17 cellular contexts compared by ENCODE assay signal in genomic region chr20:20731000-20731944, GRCh38. TPM values are rescaled to one million over a fixed set of nuclear protein-coding genes. Genes with fewer than 3 reads are reported as not detected.
DNase-seq lines count a peak whose midpoint lies in the region; ATAC-seq and TF ChIP-seq lines count a peak whose summit lies in the region.
"Had no signal": no experiment of that assay in that cellular context is flagged by ENCODE, and none has a peak within 500 bp of the region (broad histone marks: within the 10 kb centered on the region; RNA-seq: fewer than 3 reads in every experiment).

No MANE protein-coding gene starts in this region.

- H2BK12ac ChIP-seq in mesenchymal stem cell (ENCODE audit: low read length in 2 of 2) = no peak overlapping the region

- no peak overlapping the region for H3K9ac ChIP-seq in SK-N-SH
- H3K9ac ChIP-seq in mesenchymal stem cell (ENCODE audit: low read length) = peak overlapping the region; percentile 32

- no peak overlapping the region for H2BK15ac ChIP-seq in mesenchymal stem cell (ENCODE audit: low read depth, poor library complexity, severe bottlenecking)

- H3K23ac ChIP-seq in mesenchymal stem cell (ENCODE audit: low read length in 2 of 2) = no peak overlapping the region

- no peak for TF ChIP-seq EP300 in SK-N-SH (IDR thresholded peaks at IDR 0.05; ENCODE audit: borderline replicate concordance in 1 of 2, low read depth in 1 of 2, low read length in 1 of 2)

- H3K36me3 ChIP-seq in SK-N-SH (replicated peaks in 1 of 2; ENCODE audit: control insufficient read depth in 1 of 2, insufficient read depth in 2 of 2, low read length in 1 of 2) = no peaks in the 10 kb centered on the region
- H3K36me3 ChIP-seq in esophagus squamous epithelium = no peaks in the 10 kb centered on the region
- H3K36me3 ChIP-seq in mesenchymal stem cell (ENCODE audit: control insufficient read depth in 1 of 2, insufficient read depth in 2 of 2, low read depth in 1 of 2, low read length in 2 of 2) = no peaks in the 10 kb centered on the region
- H3K36me3 ChIP-seq in uterus = no peaks in the 10 kb centered on the region
- H3K36me3 ChIP-seq: colonic mucosa had no signal

- ATAC-seq in SK-N-SH treated with all-trans-retinoic acid at 6 μM for 48 hours = no peak
- ATAC-seq: naive thymus-derived CD4-positive, alpha-beta T cell had no signal

- 22% methylated on average over 11 of the region's 11 CpGs for WGBS in SK-N-SH (ENCODE audit: low lambda C conversion rate)
- 64 to 65% methylated on average over 10 to 11 of the region's 11 CpGs for WGBS in esophagus squamous epithelium, 2 donors
- WGBS in mesenchymal stem cell = 84% methylated on average over 11 of the region's 11 CpGs

- TF ChIP-seq POLR2A in esophagus squamous epithelium (IDR thresholded peaks at IDR 0.05) = no peak
- no peak for TF ChIP-seq POLR2A in uterus (IDR thresholded peaks at IDR 0.05)

- H3K4me2 ChIP-seq in SK-N-SH (peak overlapping the region; percentile 11), mesenchymal stem cell (ENCODE audit: low read length, poor library complexity, severe bottlenecking) (no peak overlapping the region)

- no peaks in the 10 kb centered on the region for H3K9me2 ChIP-seq in SK-N-SH

- H3K79me1 ChIP-seq in mesenchymal stem cell (replicated peaks; ENCODE audit: low read length, poor library complexity, severe bottlenecking) = no peaks in the 10 kb centered on the region

- intact Hi-C loops in esophagus squamous epithelium (cut with DNase I) (no loop called here), uterus (cut with DNase I; ENCODE audit: low total_unique reads) (no loop called here)

- H3K79me2 ChIP-seq in SK-N-SH (ENCODE audit: insufficient read depth) = no peaks in the 10 kb centered on the region

- H3K18ac ChIP-seq in mesenchymal stem cell (ENCODE audit: low read depth in 1 of 2, low read length in 2 of 2) = no peak overlapping the region

- H3K4ac ChIP-seq in mesenchymal stem cell (ENCODE audit: low read depth in 1 of 2, low read length in 2 of 2) = no peak overlapping the region

- no peak for TF ChIP-seq RAD21 in SK-N-SH (IDR thresholded peaks at IDR 0.05; ENCODE audit: low read length)

- no peak overlapping the region for H4K8ac ChIP-seq in mesenchymal stem cell (ENCODE audit: low read length)

- H3K4me3 ChIP-seq in SK-N-SH (ENCODE audit: low read depth in 2 of 2, low read length in 1 of 2) (no peak overlapping the region), esophagus squamous epithelium (no peak overlapping the region), mesenchymal stem cell (ENCODE audit: insufficient read depth in 1 of 2, low read depth in 1 of 2, low read length in 2 of 2) (no peak overlapping the region), uterus (no peak overlapping the region), foreskin fibroblast (ENCODE audit: low read depth in 1 of 2, low read length in 2 of 2) (no peak overlapping the region)
- H3K4me3 ChIP-seq: colonic mucosa, testis had no signal

- no peak overlapping the region for H2BK5ac ChIP-seq in mesenchymal stem cell (ENCODE audit: low read depth, low read length, poor library complexity, severe bottlenecking)

- H3K4me1 ChIP-seq in SK-N-SH (ENCODE audit: control insufficient read depth in 1 of 2, insufficient read depth in 2 of 2, low read depth in 1 of 2, low read length in 1 of 2) (peaks cover 0 to 12% of the 10 kb centered on the region in 2 experiments; a peak in 1 of 4 replicates), esophagus squamous epithelium (peaks cover 0 to 8% (median 3%) of the 10 kb centered on the region in 3 donors), mesenchymal stem cell (ENCODE audit: control insufficient read depth, insufficient read depth, low read depth, low read length) (no peaks in the 10 kb centered on the region), uterus (no peaks in the 10 kb centered on the region)
- H3K4me1 ChIP-seq: colonic mucosa, testis had no signal

- TF ChIP-seq CTCF in SK-N-SH (IDR thresholded peaks at IDR 0.05) (no peak), esophagus squamous epithelium (IDR thresholded peaks at IDR 0.05) (no peak), uterus (IDR thresholded peaks at IDR 0.05) (no peak), foreskin fibroblast (IDR thresholded peaks at IDR 0.05; ENCODE audit: low read depth, low read length) (no peak)

- H3K9me3 ChIP-seq in SK-N-SH = no peaks in the 10 kb centered on the region
- H3K9me3 ChIP-seq in esophagus squamous epithelium = no peaks in the 10 kb centered on the region
- no peaks in the 10 kb centered on the region for H3K9me3 ChIP-seq in mesenchymal stem cell (ENCODE audit: control insufficient read depth, low read length)
- H3K9me3 ChIP-seq in uterus = no peaks in the 10 kb centered on the region
- H3K9me3 ChIP-seq: colonic mucosa, testis had no signal

- CTCF ChIA-PET in SK-N-SH (lab: Yijun Ruan, JAX) = interaction anchor here (1.2 kb wide), 1 partner anchor 20 kb away, joined by 3 read pairs; no protein-coding TSS in a partner anchor

- no peak overlapping the region for H2AFZ ChIP-seq in SK-N-SH (ENCODE audit: low read depth)
- no peak overlapping the region for H2AFZ ChIP-seq in mesenchymal stem cell (ENCODE audit: low read depth, low read length)

- H2BK120ac ChIP-seq in mesenchymal stem cell (ENCODE audit: low read depth, low read length) = no peak overlapping the region

- H4K20me1 ChIP-seq in SK-N-SH (ENCODE audit: insufficient read depth) = no peaks in the 10 kb centered on the region

- H3K27me3 ChIP-seq in SK-N-SH (ENCODE audit: insufficient read depth) = no peaks in the 10 kb centered on the region; the same call in 1 of the 2 replicates
- peaks cover 0 to under 1% (median 0%) of the 10 kb centered on the region in 4 donors for H3K27me3 ChIP-seq in esophagus squamous epithelium
- peaks cover 0 to 2% of the 10 kb centered on the region in 2 experiments for H3K27me3 ChIP-seq in mesenchymal stem cell (ENCODE audit: control insufficient read depth in 1 of 2, insufficient read depth in 1 of 2, low read length in 2 of 2)
- H3K27me3 ChIP-seq in uterus = no peaks in the 10 kb centered on the region
- H3K27me3 ChIP-seq: colonic mucosa, testis had no signal

- H2AK5ac ChIP-seq in mesenchymal stem cell (ENCODE audit: low read length, severe bottlenecking) = no peak overlapping the region

- no peak overlapping the region for H4K91ac ChIP-seq in mesenchymal stem cell (ENCODE audit: low read length)

- POLR2A ChIA-PET in SK-N-SH (lab: Yijun Ruan, JAX) = no interaction called here

- H3K14ac ChIP-seq in mesenchymal stem cell (ENCODE audit: low read length in 2 of 2) = no peak overlapping the region

- H3F3A ChIP-seq in SK-N-SH (replicated peaks; ENCODE audit: insufficient read depth) = no peaks in the 10 kb centered on the region

- DNase-seq in SK-N-SH (no peak), esophagus squamous epithelium (lab: John Stamatoyannopoulos, UW) (no peak), mesenchymal stem cell (no peak), uterus (no peak), amygdala (lab: John Stamatoyannopoulos, UW) (no peak), foreskin fibroblast (no peak), COLO668 (lab: John Stamatoyannopoulos, UW; ENCODE audit: unreplicated experiment) (no peak)
- DNase-seq: colonic mucosa; DMS79 treated with DMSO at 0.1 percent for 48 hours; naive thymus-derived CD4-positive, alpha-beta T cell; NCI-H345; NK-92 treated with Interleukin-12 subunit alpha and Interleukin-12 subunit beta, amount 100 ng/mL, for 24 hours; stimulated activated CD4-positive, alpha-beta T cell treated with anti-CD3 and anti-CD28 coated beads, Interleukin-2, amount 100 ng/mL, for 24 hours; testis had no signal

- H3K27ac ChIP-seq in SK-N-SH (ENCODE audit: low read depth in 2 of 2, low read length in 1 of 2) = no peak overlapping the region
- H3K27ac ChIP-seq in esophagus squamous epithelium = peak overlapping the region in 3 of 4 donors; percentile 58 to 64 (median 59)
- no peak overlapping the region for H3K27ac ChIP-seq in mesenchymal stem cell (ENCODE audit: low read length, poor library complexity, severe bottlenecking)
- H3K27ac ChIP-seq in uterus = peak overlapping the region; percentile 65 to 78
- H3K27ac ChIP-seq: 22Rv1, C4-2B, colonic mucosa had no signal

TF ChIP-seq in SK-N-SH, 30 proteins besides CTCF, POLR2A, EP300 and RAD21 (continues in another document):
- TF ChIP-seq CHD2 (IDR thresholded peaks at IDR 0.05; ENCODE audit: low read length, partially characterized antibody) = no peak
- TF ChIP-seq, protein P1, sequence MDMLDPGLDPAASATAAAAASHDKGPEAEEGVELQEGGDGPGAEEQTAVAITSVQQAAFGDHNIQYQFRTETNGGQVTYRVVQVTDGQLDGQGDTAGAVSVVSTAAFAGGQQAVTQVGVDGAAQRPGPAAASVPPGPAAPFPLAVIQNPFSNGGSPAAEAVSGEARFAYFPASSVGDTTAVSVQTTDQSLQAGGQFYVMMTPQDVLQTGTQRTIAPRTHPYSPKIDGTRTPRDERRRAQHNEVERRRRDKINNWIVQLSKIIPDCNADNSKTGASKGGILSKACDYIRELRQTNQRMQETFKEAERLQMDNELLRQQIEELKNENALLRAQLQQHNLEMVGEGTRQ (IDR thresholded peaks at IDR 0.05; ENCODE audit: borderline replicate concordance, low read depth, low read length) = no peak
- TF ChIP-seq SIN3A (IDR thresholded peaks at IDR 0.05; ENCODE audit: borderline replicate concordance, low read depth, low read length) = no peak
- TF ChIP-seq FOXM1 (IDR thresholded peaks at IDR 0.05; ENCODE audit: low read depth) = no peak
- no peak for TF ChIP-seq JUND (IDR thresholded peaks at IDR 0.05)
- TF ChIP-seq TAF1 (IDR thresholded peaks at IDR 0.05; ENCODE audit: borderline replicate concordance, low read depth, low read length) = no peak

TF ChIP-seq in SK-N-SH treated with all-trans-retinoic acid at 6 μM for 48 hours, 23 proteins besides CTCF, POLR2A, EP300 and RAD21 (continues in another document):
- no peak for TF ChIP-seq ARNTL (CRISPR knock-in tag; IDR thresholded peaks at IDR 0.05; ENCODE audit: borderline replicate concordance, low read depth)
- TF ChIP-seq POU6F1 (CRISPR knock-in tag; IDR thresholded peaks at IDR 0.05; ENCODE audit: borderline replicate concordance, low read depth) = no peak

RNA-seq across cellular contexts. Expression of gene RALGAPA2, which starts 18.8 kb away (rescaled TPM):
- 1.0 and 1.5 TPM in 2 replicates for polyA plus RNA-seq in SK-N-SH (2012; rRNA removed)
- 1.0 and 1.3 TPM in 2 replicates for polyA plus RNA-seq in SK-N-SH (2012; cell fraction: cytosol; rRNA removed)
- polyA plus RNA-seq in SK-N-SH (2012; cell fraction: nucleus; rRNA removed) = 2.9 and 3.8 TPM in 2 replicates
- total RNA-seq in esophagus squamous epithelium (10 to 100 TPM; 13.3 to 29.8 (median 23.6) TPM), uterus (10 to 100 TPM; 25.9 to 48.9 (median 38.6) TPM)
- polyA plus RNA-seq in mesenchymal stem cell (2013, experiment 1 of 2) = 2.2 TPM
- 2.5 TPM for polyA plus RNA-seq in mesenchymal stem cell (2013, experiment 2 of 2)

Comparison
In these comparisons a context has a peak if more than half of its experiments do, and no peak if none do; other contexts are left out.
1. H3K27ac ChIP-seq: peak in esophagus squamous epithelium (3 of 4) and uterus (2 of 2); none in SK-N-SH (0 of 2) and mesenchymal stem cell (single experiment).